Comparison of ENCODE assay signal across 18 cellular contexts in the genomic region with DNA sequence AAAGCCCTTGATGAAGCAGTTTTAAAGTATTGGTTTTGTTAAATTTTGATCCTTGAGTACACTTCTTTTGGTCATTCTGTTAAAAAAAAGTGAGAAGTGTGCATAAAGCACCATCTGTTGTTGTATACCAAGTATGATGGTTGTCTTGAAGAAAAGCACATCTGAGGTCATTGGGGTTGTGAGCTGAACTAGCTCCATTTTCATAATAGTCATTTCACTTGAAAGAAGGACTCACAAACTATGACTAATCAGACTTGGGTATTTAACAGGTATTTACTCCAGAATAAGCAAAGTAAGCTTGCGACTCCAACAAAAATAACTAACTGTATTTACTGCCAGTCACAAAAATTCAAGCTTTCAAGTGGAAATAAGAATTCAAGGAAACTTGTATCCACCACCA.
"Had no signal": no experiment of that assay in that cellular context is flagged by ENCODE, and none has a peak within 500 bp of the region (broad histone marks: within the 10 kb centered on the region; RNA-seq: fewer than 3 reads in every experiment).

No MANE protein-coding gene starts in this region.

- H3K4me3 Mint-ChIP-seq: central memory CD8-positive, alpha-beta T cell; dendritic cell treated with granulocyte-macrophage colony-stimulating factor and Interleukin-4, amounts not matched to agents 40 ng/mL and 50 ng/mL, for 4 days; effector memory CD8-positive, alpha-beta T cell; natural killer cell; T-helper 2 cell treated with Interferon-gamma antibody and Interleukin-4, amounts not matched to agents 5 μg/mL and 100 μg/mL, for 36 hours had no signal

- DNase-seq: activated CD4-positive, alpha-beta T cell treated with anti-CD3 and anti-CD28 coated beads, Interleukin-2, amount 50 U/mL, for 48 hours; activated naive CD4-positive, alpha-beta T cell treated with Interleukin-2 at 50 U/mL for 16 hours; activated T-cell treated with anti-CD3 and anti-CD28 coated beads, Interleukin-2, amount 50 U/mL, for 48 hours; body of pancreas; effector memory CD8-positive, alpha-beta T cell; hippocampal formation; left cardiac atrium; natural killer cell; posterior cingulate gyrus; small intestine; tibial artery; uterus had no signal

- H3K9me3 Mint-ChIP-seq: central memory CD8-positive, alpha-beta T cell; dendritic cell treated with granulocyte-macrophage colony-stimulating factor and Interleukin-4, amounts not matched to agents 40 ng/mL and 50 ng/mL, for 4 days; effector memory CD8-positive, alpha-beta T cell; natural killer cell; T-helper 2 cell treated with Interferon-gamma antibody and Interleukin-4, amounts not matched to agents 5 μg/mL and 100 μg/mL, for 36 hours had no signal

- ATAC-seq: activated CD4-positive, CD25-positive, alpha-beta regulatory T cell treated with anti-CD3 and anti-CD28 coated beads, Interleukin-2, amount 50 U/mL, for 24 hours; body of pancreas; effector memory CD8-positive, alpha-beta T cell; left cardiac atrium; natural killer cell had no signal

- H3K4me1 Mint-ChIP-seq: central memory CD8-positive, alpha-beta T cell; natural killer cell had no signal

- H3K36me3 Mint-ChIP-seq: natural killer cell had no signal

- H3K4me3 ChIP-seq: body of pancreas, lung, right atrium auricular region, tibial artery, uterus had no signal

- H3K27ac Mint-ChIP-seq: dendritic cell treated with granulocyte-macrophage colony-stimulating factor and Interleukin-4, amounts not matched to agents 40 ng/mL and 50 ng/mL, for 4 days; effector memory CD8-positive, alpha-beta T cell; natural killer cell; T-helper 2 cell treated with Interferon-gamma antibody and Interleukin-4, amounts not matched to agents 5 μg/mL and 100 μg/mL, for 36 hours had no signal
